4 cellular contexts compared by ENCODE assay signal in the genomic region with DNA sequence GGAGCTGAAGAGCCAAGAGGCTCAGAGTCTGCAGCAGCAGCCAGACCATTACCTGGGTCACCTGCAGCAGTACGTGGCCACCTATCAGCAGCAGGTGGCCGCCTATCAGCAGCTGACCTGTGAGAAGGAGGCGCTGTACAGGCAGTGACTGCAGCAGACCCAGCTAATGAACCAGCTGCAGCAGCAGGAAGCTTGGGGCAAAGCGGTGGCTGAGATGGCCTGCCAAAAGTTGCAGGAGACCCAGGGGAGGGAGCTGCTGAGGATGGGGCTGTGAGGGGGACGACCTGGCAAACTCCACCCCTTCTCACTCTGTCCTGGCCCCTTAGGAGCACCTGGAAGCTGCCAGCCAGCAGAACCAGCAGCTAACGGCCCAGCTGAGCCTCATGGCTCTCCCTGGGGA. TPM values are rescaled to one million over a fixed set of nuclear protein-coding genes. Genes with fewer than 3 reads are reported as not detected.
"Had no signal": no experiment of that assay in that cellular context is flagged by ENCODE, and none has a peak within 500 bp of the region (broad histone marks: within the 10 kb centered on the region; RNA-seq: fewer than 3 reads in every experiment).

No MANE protein-coding gene starts in this region.

RNA-seq across cellular contexts. Expression of gene GOLGA8H, which starts 8.4 kb away (rescaled TPM):
- total RNA-seq: epithelial cell of proximal tubule, esophagus mucosa, fibroblast of villous mesenchyme, gastrocnemius medialis had no signal
